Comparison of ENCODE assay signal across 18 cellular contexts in the genomic region with DNA sequence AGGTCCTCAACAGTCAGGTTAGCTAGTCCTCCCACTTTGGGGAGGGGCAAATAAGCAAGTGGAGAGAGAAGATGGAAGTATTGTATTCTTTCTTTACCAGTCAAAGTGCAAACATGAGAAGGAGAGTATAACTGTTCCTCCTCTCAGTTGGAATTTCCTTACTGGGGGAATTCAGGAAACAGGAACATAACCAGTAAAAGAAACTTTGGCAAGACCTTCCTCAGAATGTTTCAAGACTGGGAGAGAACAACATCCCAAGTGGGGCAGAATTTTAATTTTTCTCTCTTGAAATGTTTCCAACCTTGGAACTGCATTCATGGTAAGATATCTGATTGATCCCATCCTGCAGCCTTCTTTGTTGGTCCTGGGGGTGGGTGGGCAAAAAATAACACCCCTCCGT.
DNase-seq lines count a peak whose midpoint lies in the region; ATAC-seq and TF ChIP-seq lines count a peak whose summit lies in the region.
"Had no signal": no experiment of that assay in that cellular context is flagged by ENCODE, and none has a peak within 500 bp of the region (broad histone marks: within the 10 kb centered on the region; RNA-seq: fewer than 3 reads in every experiment).

No MANE protein-coding gene starts in this region.

- H3K4me2 ChIP-seq in Karpas-422 (ENCODE audit: low read depth, low read length, poor library complexity, severe bottlenecking) = no peak overlapping the region

- no peaks in the 10 kb centered on the region for H3K27me3 Mint-ChIP-seq in type B pancreatic cell
- H3K27me3 Mint-ChIP-seq in endodermal cell (ENCODE audit: insufficient read depth) = peaks cover 11% of the 10 kb centered on the region
- H3K27me3 Mint-ChIP-seq: brain; stimulated activated naive CD8-positive, alpha-beta T cell treated with anti-CD3 and anti-CD28 coated beads, Interleukin-15, amount 100 ng/mL, for 72 hours had no signal

- WGBS in heart left ventricle, 4 donors = 0 to 44% (median 32%) methylated on average over 1 of the region's 1 CpG
- 0% methylated on average over 1 of the region's 1 CpG for WGBS in prostate gland
- 47% methylated on average over 1 of the region's 1 CpG; no CpG with 5 or more reads in 1 of the 2 donors for WGBS in transverse colon (ENCODE audit: low coverage in 1 of 2), 2 donors
- WGBS in endodermal cell (ENCODE audit: insufficient coverage in 1 of 2, insufficient read length in 1 of 2), 2 experiments = 94% methylated on average over 1 of the region's 1 CpG; no CpG with 5 or more reads in 1 of the 2 experiments

- H4K20me1 ChIP-seq in Karpas-422 (ENCODE audit: insufficient read depth, low read depth, low read length) = no peaks in the 10 kb centered on the region

- in situ Hi-C loops in transverse colon (cut with MboI; ENCODE audit: low pct_ligation_motif_present in 1 of 4, low pct_unique_long_range_greater_than_20kb in 1 of 4, low sequenced_read_pairs in 3 of 4) = loop anchor here in 1 of 4 donors (25.0 kb wide), 1 partner anchor 725 kb away; the partner anchor contains the start of gene IGFBP5

- peaks cover 3 to 12% of the 10 kb centered on the region in 2 donors for H3K4me1 ChIP-seq in ascending aorta
- H3K4me1 ChIP-seq in heart left ventricle = peaks cover 0 to 39% (median 20%) of the 10 kb centered on the region in 12 donors
- H3K4me1 ChIP-seq in prostate gland (replicated peaks) = no peaks in the 10 kb centered on the region
- peaks cover 0 to 21% (median 9%) of the 10 kb centered on the region in 4 donors for H3K4me1 ChIP-seq in transverse colon
- no peaks in the 10 kb centered on the region for H3K4me1 ChIP-seq in Karpas-422 (ENCODE audit: low read length)
- no peaks in the 10 kb centered on the region for H3K4me1 ChIP-seq in endodermal cell (ENCODE audit: control insufficient read depth, insufficient read depth, low read length)

- TF ChIP-seq CTCF in ascending aorta (IDR thresholded peaks at IDR 0.05) (no peak), heart left ventricle (IDR thresholded peaks at IDR 0.05) (no peak), prostate gland (IDR thresholded peaks at IDR 0.05) (no peak), transverse colon (IDR thresholded peaks at IDR 0.05) (no peak), type B pancreatic cell (conservative IDR thresholded peaks at IDR 0.05) (no peak), endodermal cell (conservative IDR thresholded peaks at IDR 0.05) (no peak)

- TF ChIP-seq EP300 in transverse colon (IDR thresholded peaks at IDR 0.05; ENCODE audit: low read depth) = no peak

- H3K27me3 ChIP-seq in ascending aorta = no peaks in the 10 kb centered on the region
- no peaks in the 10 kb centered on the region for H3K27me3 ChIP-seq in heart left ventricle
- no peaks in the 10 kb centered on the region for H3K27me3 ChIP-seq in prostate gland (replicated peaks; ENCODE audit: insufficient read depth)
- no peaks in the 10 kb centered on the region for H3K27me3 ChIP-seq in transverse colon
- no peaks in the 10 kb centered on the region for H3K27me3 ChIP-seq in Karpas-422 (ENCODE audit: low read length)
- H3K27me3 ChIP-seq in endodermal cell (ENCODE audit: control insufficient read depth, insufficient read depth, low read length, poor library complexity, severe bottlenecking) = no peaks in the 10 kb centered on the region

- no peak overlapping the region for H3K4me3 ChIP-seq in ascending aorta
- H3K4me3 ChIP-seq in heart left ventricle = no peak overlapping the region
- no peak overlapping the region for H3K4me3 ChIP-seq in prostate gland
- H3K4me3 ChIP-seq in transverse colon = no peak overlapping the region
- H3K4me3 ChIP-seq in Karpas-422 (ENCODE audit: low read length) = no peak overlapping the region
- no peak overlapping the region for H3K4me3 ChIP-seq in endodermal cell (ENCODE audit: low read length)
- H3K4me3 ChIP-seq: mucosa of descending colon had no signal

- H3K4me3 Mint-ChIP-seq in type B pancreatic cell (no peak overlapping the region), endodermal cell (no peak overlapping the region)
- H3K4me3 Mint-ChIP-seq: activated T-cell treated with anti-CD3 and anti-CD28 coated beads, Interleukin-2, amount 50 U/mL, for 4 hours; brain; CD8-positive, alpha-beta T cell; stimulated activated naive CD8-positive, alpha-beta T cell treated with anti-CD3 and anti-CD28 coated beads, Interleukin-15, amount 100 ng/mL, for 72 hours had no signal

- H3K9ac ChIP-seq in Karpas-422 (ENCODE audit: low read length) (no peak overlapping the region), endodermal cell (ENCODE audit: extremely low read depth, low read length, poor library complexity, severe bottlenecking) (no peak overlapping the region)

- H2AFZ ChIP-seq in Karpas-422 (ENCODE audit: low read length) = no peak overlapping the region

- H3K9me2 ChIP-seq in Karpas-422 (replicated peaks; ENCODE audit: insufficient read depth, low read length) = no peaks in the 10 kb centered on the region

- peak in 2 of 4 donors; percentile 35 to 41 for ATAC-seq in heart left ventricle
- ATAC-seq: activated T-cell treated with anti-CD3 and anti-CD28 coated beads, Interleukin-2, amount 50 U/mL, for 4 hours; CD8-positive, alpha-beta T cell; left colon; stimulated activated naive CD8-positive, alpha-beta T cell treated with anti-CD3 and anti-CD28 coated beads, Interleukin-15, amount 100 ng/mL, for 72 hours had no signal

- intact Hi-C loops in ascending aorta (cut with DNase I) = no loop called here
- intact Hi-C loops in heart left ventricle (cut with DNase I) = no loop called here
- intact Hi-C loops in prostate gland (cut with DNase I) = loop anchor here (2.0 to 10.0 kb wide), 4 partner anchors 51 to 715 kb away; partner anchors contain the start of gene IGFBP5
- intact Hi-C loops in transverse colon (cut with DNase I; ENCODE audit: low total_unique reads) = loop anchor here (10.0 kb wide), 1 partner anchor 717 kb away; the partner anchor contains the start of gene IGFBP5

- H3K27ac Mint-ChIP-seq in type B pancreatic cell = no peak overlapping the region
- no peak overlapping the region for H3K27ac Mint-ChIP-seq in endodermal cell
- H3K27ac Mint-ChIP-seq: CD8-positive, alpha-beta T cell; stimulated activated naive CD8-positive, alpha-beta T cell treated with anti-CD3 and anti-CD28 coated beads, Interleukin-15, amount 100 ng/mL, for 72 hours had no signal

- H3K27ac ChIP-seq in ascending aorta = peak overlapping the region; percentile 41 to 48
- peak overlapping the region; percentile 11 to 80 (median 48) for H3K27ac ChIP-seq in heart left ventricle
- H3K27ac ChIP-seq in prostate gland = peak overlapping the region; percentile 52 to 61
- H3K27ac ChIP-seq in transverse colon = peak overlapping the region; percentile 63 to 78 (median 74)
- H3K27ac ChIP-seq in Karpas-422 (ENCODE audit: low read length) = no peak overlapping the region
- H3K27ac ChIP-seq in endodermal cell (ENCODE audit: low read depth, low read length) = no peak overlapping the region

- no peaks in the 10 kb centered on the region for H3K9me3 ChIP-seq in ascending aorta
- H3K9me3 ChIP-seq in heart left ventricle = no peaks in the 10 kb centered on the region
- no peaks in the 10 kb centered on the region for H3K9me3 ChIP-seq in prostate gland
- H3K9me3 ChIP-seq in transverse colon = no peaks in the 10 kb centered on the region
- H3K9me3 ChIP-seq in Karpas-422 (ENCODE audit: low read length) = no peaks in the 10 kb centered on the region
- no peaks in the 10 kb centered on the region for H3K9me3 ChIP-seq in endodermal cell (ENCODE audit: control insufficient read depth, low read length)
- H3K9me3 ChIP-seq: mucosa of descending colon had no signal

- H3K36me3 Mint-ChIP-seq in type B pancreatic cell (no peaks in the 10 kb centered on the region), endodermal cell (ENCODE audit: low read depth) (no peaks in the 10 kb centered on the region)
- H3K36me3 Mint-ChIP-seq: brain; CD8-positive, alpha-beta T cell had no signal

- H3K4me1 Mint-ChIP-seq in type B pancreatic cell (ENCODE audit: unreplicated experiment) (peaks cover 14% of the 10 kb centered on the region), endodermal cell (peaks cover 11% of the 10 kb centered on the region)
- H3K4me1 Mint-ChIP-seq: stimulated activated naive CD8-positive, alpha-beta T cell treated with anti-CD3 and anti-CD28 coated beads, Interleukin-15, amount 100 ng/mL, for 72 hours had no signal

- H3K36me3 ChIP-seq in ascending aorta = no peaks in the 10 kb centered on the region
- no peaks in the 10 kb centered on the region for H3K36me3 ChIP-seq in heart left ventricle
- H3K36me3 ChIP-seq in prostate gland = no peaks in the 10 kb centered on the region
- no peaks in the 10 kb centered on the region for H3K36me3 ChIP-seq in transverse colon
- no peaks in the 10 kb centered on the region for H3K36me3 ChIP-seq in Karpas-422 (ENCODE audit: insufficient read depth, low read length)
- no peaks in the 10 kb centered on the region for H3K36me3 ChIP-seq in endodermal cell (ENCODE audit: control insufficient read depth, insufficient read depth, low read length)

- no peak for TF ChIP-seq POLR2A in heart left ventricle (IDR thresholded peaks at IDR 0.05)
- TF ChIP-seq POLR2A in prostate gland (IDR thresholded peaks at IDR 0.05) = no peak
- TF ChIP-seq POLR2A in transverse colon (IDR thresholded peaks at IDR 0.05) = no peak

- H3K79me2 ChIP-seq in Karpas-422 (ENCODE audit: low read length) = no peaks in the 10 kb centered on the region

- H3K9me3 Mint-ChIP-seq in type B pancreatic cell = no peaks in the 10 kb centered on the region
- H3K9me3 Mint-ChIP-seq in endodermal cell = no peaks in the 10 kb centered on the region
- H3K9me3 Mint-ChIP-seq: activated T-cell treated with anti-CD3 and anti-CD28 coated beads, Interleukin-2, amount 50 U/mL, for 4 hours; CD8-positive, alpha-beta T cell had no signal

- DNase-seq in ascending aorta (ENCODE audit: low spot score in 2 of 2) (no peak), heart left ventricle (no peak), prostate gland (ENCODE audit: low spot score) (no peak), transverse colon (no peak), Karpas-422 (no peak), type B pancreatic cell (ENCODE audit: extremely low spot score, unreplicated experiment) (no peak), endodermal cell (no peak)
- DNase-seq: activated naive CD4-positive, alpha-beta T cell treated with anti-CD3 and anti-CD28 coated beads, Interleukin-2, amount 50 U/mL, for 16 hours; activated T-cell treated with anti-CD3 and anti-CD28 coated beads, Interleukin-2, amount 50 U/mL, for 4 hours; CD8-positive, alpha-beta T cell; cortex of kidney; DND-41; left colon; mucosa of descending colon; NCI-H1694; nucleus accumbens; stimulated activated naive CD8-positive, alpha-beta T cell treated with anti-CD3 and anti-CD28 coated beads, Interleukin-15, amount 100 ng/mL, for 72 hours had no signal

Comparison
In these comparisons a context has a peak if more than half of its experiments do, and no peak if none do; other contexts are left out.
1. H3K27ac ChIP-seq: peak in ascending aorta (2 of 2), heart left ventricle (12 of 12), prostate gland (2 of 2) and transverse colon (4 of 4); none in Karpas-422 (single experiment) and endodermal cell (single experiment).
2. intact Hi-C loops: an anchor here in prostate gland (2.0 to 10.0 kb wide) and transverse colon (10.0 kb wide); none called in ascending aorta and heart left ventricle.